In genomic region chr17:77140878-77141767, GRCh38 we compare ENCODE assay signal across 8 cellular contexts. TPM values are rescaled to one million over a fixed set of nuclear protein-coding genes. Genes with fewer than 3 reads are reported as not detected.
DNase-seq lines count a peak whose midpoint lies in the region; ATAC-seq and TF ChIP-seq lines count a peak whose summit lies in the region.

SEC14L1 (plus strand) TSS chr17:77140969; CDS start chr17:77143597, 2,628 bp downstream.

- H3K9ac ChIP-seq in duodenal mucosa (ENCODE audit: low read depth in 1 of 2, low read length in 2 of 2), result peak within 1 kb of the TSS; percentile 73 to 84

- ATAC-seq in GM21515 (IDR thresholded peaks at IDR 0.05; ENCODE audit: unreplicated experiment) (peak; percentile 35), HG02981 (IDR thresholded peaks at IDR 0.05; ENCODE audit: unreplicated experiment) (no peak)
- ATAC-seq in stimulated activated naive CD8-positive, alpha-beta T cell treated with anti-CD3 and anti-CD28 coated beads, Interleukin-15, Interleukin-2, amounts not matched to agents 100 U/mL and 50 U/mL, for 24 hours, result peak; percentile 29

- no peaks in the 10 kb centered on the region for H3K27me3 ChIP-seq in duodenal mucosa (ENCODE audit: control insufficient read depth in 1 of 2, insufficient read depth in 2 of 2, low read length in 2 of 2)

- H3K4me1 ChIP-seq in duodenal mucosa (ENCODE audit: control insufficient read depth in 1 of 2, insufficient read depth in 2 of 2, low read length in 2 of 2), result peaks cover 17 to 24% of the 10 kb centered on the region in 2 donors

- peak within 1 kb of the TSS; percentile 64 for H3K4me3 ChIP-seq in Jurkat, Clone E6-1 (ENCODE audit: low read length)
- H3K4me3 ChIP-seq in duodenal mucosa (ENCODE audit: low read depth in 1 of 2, low read length in 2 of 2), result peak within 1 kb of the TSS; percentile 87 to 88

- TF ChIP-seq CTCF in VCaP (conservative IDR thresholded peaks at IDR 0.05), result no peak

- peaks cover 0 to 5% of the 10 kb centered on the region in 2 donors for H3K9me3 ChIP-seq in duodenal mucosa (ENCODE audit: control insufficient read depth in 1 of 2, low read length in 2 of 2)

- DNase-seq in COLO668 (lab: John Stamatoyannopoulos, UW; ENCODE audit: unreplicated experiment) (peak; percentile 43), medulla oblongata (ENCODE audit: extremely low spot score) (peak; percentile 56)
- DNase-seq in Jurkat, Clone E6-1 (ENCODE audit: low read depth, low spot score), result no peak
- DNase-seq in stimulated activated naive CD8-positive, alpha-beta T cell treated with anti-CD3 and anti-CD28 coated beads, Interleukin-15, Interleukin-2, amounts not matched to agents 100 U/mL and 50 U/mL, for 24 hours, result peak; percentile 47

- peak within 1 kb of the TSS; percentile 93 for H3K27ac ChIP-seq in VCaP
- H3K27ac ChIP-seq in duodenal mucosa (ENCODE audit: low read depth, low read length), result peak within 1 kb of the TSS; percentile 95

- peaks cover 8 to 11% of the 10 kb centered on the region in 2 donors for H3K36me3 ChIP-seq in duodenal mucosa (ENCODE audit: control insufficient read depth in 1 of 2, insufficient read depth in 2 of 2, low read length in 2 of 2)

RNA-seq across cellular contexts. Expression of gene SEC14L1, which starts in this region (rescaled TPM):
- 32.2 TPM for polyA plus RNA-seq in Jurkat, Clone E6-1 (2012; ENCODE audit: insufficient read depth, insufficient read length)
